Comparison of ENCODE assay signal across 7 cellular contexts in the genomic region with DNA sequence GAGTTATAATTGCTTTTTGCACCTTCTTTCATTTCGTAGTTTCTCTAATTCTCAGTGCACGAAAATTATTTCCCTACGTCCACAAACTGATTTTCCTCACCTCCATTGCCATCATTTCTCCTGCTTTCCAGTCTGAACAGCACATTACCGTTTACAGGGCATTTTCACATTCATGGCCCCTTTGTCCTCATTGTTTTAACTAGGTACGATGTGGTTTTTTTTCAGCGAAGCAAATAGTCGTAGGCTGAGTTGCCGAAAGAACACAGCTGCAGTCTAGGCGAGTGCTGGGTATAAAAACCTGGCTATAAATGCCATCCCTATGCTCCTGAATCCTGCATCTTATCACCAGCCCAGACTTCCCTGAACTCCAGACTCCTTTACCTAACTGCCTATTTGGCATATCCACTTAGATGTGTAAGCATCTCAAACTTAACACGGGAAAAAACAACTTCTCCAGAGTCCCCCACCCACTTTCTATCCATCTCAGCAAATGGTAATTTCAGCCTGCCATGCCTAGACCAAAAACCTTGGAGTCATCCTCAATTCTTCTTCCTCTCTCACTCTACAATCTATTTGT. TPM values are rescaled to one million over a fixed set of nuclear protein-coding genes. Genes with fewer than 3 reads are reported as not detected.
A peak's percentile ranks its signal among the peaks of the same experiment; 100 is the strongest.
DNase-seq lines count a peak whose midpoint lies in the region; ATAC-seq, FAIRE-seq and TF ChIP-seq lines count a peak whose summit lies in the region.

No MANE protein-coding gene starts in this region.

- H3K36me3 Mint-ChIP-seq in activated B cell treated with CpG ODN at 0.5 μM for 24 hours (ENCODE audit: low read depth): peaks cover 14% of the 10 kb centered on the region

- H3K9me3 ChIP-seq in HUES48 (ENCODE audit: control insufficient read depth, insufficient read depth, low read length): no peaks in the 10 kb centered on the region
- H3K9me3 ChIP-seq in right atrium auricular region: no peaks in the 10 kb centered on the region
- no peaks in the 10 kb centered on the region for H3K9me3 ChIP-seq in small intestine (ENCODE audit: control insufficient read depth, low read depth)

- peak overlapping the region; percentile 82 for H3K9ac ChIP-seq in HUES48 (ENCODE audit: low read depth, low read length)

- CTCF ChIA-PET in activated B cell treated with CpG ODN at 0.5 μM for 24 hours (lab: Charles Lee): no interaction called here

- 1 to 2% (median 1%) methylated on average over 10 of the region's 10 CpGs for WGBS in small intestine, 3 donors

- H3K36me3 ChIP-seq in HUES48 (ENCODE audit: control insufficient read depth, insufficient read depth, low read length): no peaks in the 10 kb centered on the region
- H3K36me3 ChIP-seq in right atrium auricular region: no peaks in the 10 kb centered on the region
- no peaks in the 10 kb centered on the region for H3K36me3 ChIP-seq in small intestine (ENCODE audit: control insufficient read depth in 2 of 2, insufficient read depth in 2 of 2, low read length in 2 of 2)

- POLR2A ChIA-PET in activated B cell treated with CpG ODN at 0.5 μM for 24 hours (lab: Charles Lee): interaction anchor here (1.0 to 1.9 kb wide), 11 partner anchors 14 to 539 kb away, joined by 3 to 9 read pairs (median 4); a partner anchor contains a TSS

- H3K27ac ChIP-seq in HUES48 (ENCODE audit: low read depth, low read length) (peak overlapping the region; percentile 79), right atrium auricular region (peak overlapping the region; percentile 80 to 83), small intestine (ENCODE audit: low read depth in 1 of 2, low read length in 1 of 2) (peak overlapping the region; percentile 22 to 53)

- H3K4me3 Mint-ChIP-seq in activated B cell treated with CpG ODN at 0.5 μM for 24 hours: peak overlapping the region; percentile 98

- H3K4me1 ChIP-seq in HUES48 (ENCODE audit: control insufficient read depth, insufficient read depth, low read length) (peaks cover 46% of the 10 kb centered on the region), right atrium auricular region (peaks cover 0 to 20% of the 10 kb centered on the region in 2 donors), small intestine (ENCODE audit: control insufficient read depth in 2 of 2, insufficient read depth in 1 of 2, low read depth in 1 of 2, low read length in 1 of 2) (peaks cover 3% of the 10 kb centered on the region in 2 donors)

- no peaks in the 10 kb centered on the region for H3K27me3 ChIP-seq in HUES48 (ENCODE audit: control insufficient read depth, insufficient read depth, low read length)
- H3K27me3 ChIP-seq in right atrium auricular region: no peaks in the 10 kb centered on the region
- no peaks in the 10 kb centered on the region for H3K27me3 ChIP-seq in small intestine (ENCODE audit: control insufficient read depth in 2 of 2, insufficient read depth in 2 of 2, low read length in 2 of 2)

- no peak for FAIRE-seq in small intestine (lab: Jason Lieb, UNC)

- no peak for TF ChIP-seq CTCF in activated B cell treated with CpG ODN at 0.5 μM for 24 hours (IDR thresholded peaks at IDR 0.05)
- no peak for TF ChIP-seq CTCF in right atrium auricular region (IDR thresholded peaks at IDR 0.05)

- peaks cover 2% of the 10 kb centered on the region for H3K27me3 Mint-ChIP-seq in activated B cell treated with CpG ODN at 0.5 μM for 24 hours

- H3K27ac Mint-ChIP-seq in activated B cell treated with CpG ODN at 0.5 μM for 24 hours: peak overlapping the region; percentile 91

- DNase-seq in activated B cell treated with CpG ODN at 0.5 μM for 24 hours: no peak
- DNase-seq in right atrium auricular region (ENCODE audit: low spot score): no peak
- DNase-seq in small intestine: peak; percentile 17
- DNase-seq in left lobe of liver (ENCODE audit: low spot score): no peak
- no peak for DNase-seq in NCI-H1092 treated with DMSO at 0.1 percent for 48 hours (lab: John Stamatoyannopoulos, UW)
- no peak for DNase-seq in activated CD4-positive, alpha-beta T cell treated with anti-CD3 and anti-CD28 coated beads for 1 hour

- peaks cover 44% of the 10 kb centered on the region for H3K4me1 Mint-ChIP-seq in activated B cell treated with CpG ODN at 0.5 μM for 24 hours

- intact Hi-C loops in activated B cell treated with CpG ODN at 0.5 μM for 24 hours (cut with micrococcal nuclease): loop anchor here (2.0 to 10.0 kb wide), 6 partner anchors 323 to 1331 kb away; a partner anchor contains a TSS

- H3K9me3 Mint-ChIP-seq in activated B cell treated with CpG ODN at 0.5 μM for 24 hours: no peaks in the 10 kb centered on the region

- ATAC-seq in activated B cell treated with CpG ODN at 0.5 μM for 24 hours (ENCODE audit: low read depth): no peak
- no peak for ATAC-seq in left lobe of liver

- H3K4me3 ChIP-seq in HUES48 (ENCODE audit: low read depth, low read length) (peak overlapping the region; percentile 90), right atrium auricular region (peak overlapping the region; percentile 74 to 76), small intestine (ENCODE audit: low read depth in 1 of 2, low read length in 2 of 2) (peak overlapping the region; percentile 58)

RNA-seq across cellular contexts. Expression of a gene that starts 0.7 kb away (rescaled TPM):
- 0.32 and 0.53 TPM in 2 replicates for total RNA-seq in activated B cell treated with CpG ODN at 0.5 μM for 24 hours
- total RNA-seq in right atrium auricular region: under 1 TPM in 1 of 2 donors, not detected in 1; 0.24 TPM
- under 1 TPM in 1 of 3 donors, not detected in 2; 0.12 TPM for polyA plus RNA-seq in small intestine
- not detected for total RNA-seq in left lobe of liver
